Comparison of ENCODE assay signal across 25 cellular contexts in the genomic region with DNA sequence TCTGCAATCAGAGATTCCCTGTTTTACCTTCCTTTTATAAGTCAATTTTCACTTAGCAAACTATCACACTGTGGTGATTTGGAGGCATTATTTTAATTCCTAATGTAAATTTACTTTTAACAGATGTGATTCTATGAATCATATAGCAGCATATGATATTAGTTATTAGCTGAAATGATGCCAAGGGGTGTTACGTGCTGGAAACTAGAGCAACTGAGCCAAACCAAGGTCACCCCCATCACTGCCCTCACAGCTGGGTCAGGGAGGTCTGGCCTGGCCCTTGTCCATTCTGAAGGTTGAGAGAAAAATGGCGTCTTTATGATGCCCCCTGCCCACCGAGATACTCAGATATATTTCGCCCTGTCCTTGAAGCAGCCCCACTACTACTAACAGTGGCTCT.
DNase-seq lines count a peak whose midpoint lies in the region; ATAC-seq and TF ChIP-seq lines count a peak whose summit lies in the region.
"Had no signal": no experiment of that assay in that cellular context is flagged by ENCODE, and none has a peak within 500 bp of the region (broad histone marks: within the 10 kb centered on the region; RNA-seq: fewer than 3 reads in every experiment).

No MANE protein-coding gene starts in this region.

- no peak overlapping the region for H3K4me3 Mint-ChIP-seq in activated T-cell treated with anti-CD3 and anti-CD28 coated beads, Interleukin-2, amount 50 U/mL, for 72 hours
- H3K4me3 Mint-ChIP-seq: CD4-positive, CD25-positive, alpha-beta regulatory T cell had no signal

- H3K27ac ChIP-seq in right atrium auricular region: peak overlapping the region in 1 of 2 donors; percentile 57
- H3K27ac ChIP-seq: BLaER1, HL-60, SJSA1 had no signal

- H3K9me3 ChIP-seq in right atrium auricular region: no peaks in the 10 kb centered on the region
- H3K9me3 ChIP-seq in MG63: no peaks in the 10 kb centered on the region
- H3K9me3 ChIP-seq: BLaER1, SJSA1 had no signal

- peaks cover 0 to 13% of the 10 kb centered on the region in 2 donors for H3K4me1 ChIP-seq in right atrium auricular region
- H3K4me1 ChIP-seq: BLaER1, SJSA1 had no signal

- H3K4me1 Mint-ChIP-seq in activated T-cell treated with anti-CD3 and anti-CD28 coated beads, Interleukin-2, amount 50 U/mL, for 72 hours (ENCODE audit: low read depth): no peaks in the 10 kb centered on the region
- H3K4me1 Mint-ChIP-seq: CD4-positive, CD25-positive, alpha-beta regulatory T cell had no signal

- no peak overlapping the region for H3K27ac Mint-ChIP-seq in activated T-cell treated with anti-CD3 and anti-CD28 coated beads, Interleukin-2, amount 50 U/mL, for 72 hours
- H3K27ac Mint-ChIP-seq: CD4-positive, CD25-positive, alpha-beta regulatory T cell had no signal

- peaks cover 0 to 2% of the 10 kb centered on the region in 2 donors for H3K36me3 Mint-ChIP-seq in activated T-cell treated with anti-CD3 and anti-CD28 coated beads, Interleukin-2, amount 50 U/mL, for 72 hours (ENCODE audit: insufficient read depth in 2 of 2)
- H3K36me3 Mint-ChIP-seq: CD4-positive, CD25-positive, alpha-beta regulatory T cell had no signal

- no peak for TF ChIP-seq CTCF in right atrium auricular region (IDR thresholded peaks at IDR 0.05)
- TF ChIP-seq CTCF in fibroblast of mammary gland (conservative IDR thresholded peaks at IDR 0.05; ENCODE audit: control insufficient read depth, insufficient read depth, low read depth, low read length): no peak

- H3K9me3 Mint-ChIP-seq in activated T-cell treated with anti-CD3 and anti-CD28 coated beads, Interleukin-2, amount 50 U/mL, for 72 hours: peaks cover 0 to 5% of the 10 kb centered on the region in 2 donors

- intact Hi-C loops in Right ventricle myocardium inferior (cut with DNase I) (no loop called here), sciatic nerve (cut with DNase I) (no loop called here)

- H3K36me3 ChIP-seq in right atrium auricular region (no peaks in the 10 kb centered on the region), MG63 (no peaks in the 10 kb centered on the region)
- H3K36me3 ChIP-seq: BLaER1, SJSA1 had no signal

- H3K4me3 ChIP-seq in right atrium auricular region: no peak overlapping the region
- H3K4me3 ChIP-seq in MG63: no peak overlapping the region
- no peak overlapping the region for H3K4me3 ChIP-seq in fibroblast of mammary gland (ENCODE audit: control insufficient read depth, low read depth, low read length)
- H3K4me3 ChIP-seq: BLaER1, GM12878, SJSA1 had no signal

- DNase-seq in Right ventricle myocardium inferior (ENCODE audit: missing footprints) (no peak), right atrium auricular region (ENCODE audit: low spot score) (no peak), MG63 (peak; percentile 12), fibroblast of mammary gland (ENCODE audit: low read depth) (peak; percentile 86), sciatic nerve (ENCODE audit: low spot score) (no peak), NCI-H2171 treated with DMSO at 0.1 percent for 48 hours (lab: John Stamatoyannopoulos, UW) (no peak)
- DNase-seq in activated T-cell treated with anti-CD3 and anti-CD28 coated beads, Interleukin-2, amount 50 U/mL, for 72 hours: no peak
- DNase-seq: CD4-positive, CD25-positive, alpha-beta regulatory T cell; COR-L47; DMS79; EL; GDM1; NCI-H1092 treated with DMSO at 0.1 percent for 48 hours; NCI-H1436; NCI-H187; NCI-H2081 treated with DMSO at 0.1 percent for 48 hours; NCI-H2171; NCI-H345; NCI-H524; NCI-H774 had no signal

- H3K27me3 Mint-ChIP-seq in activated T-cell treated with anti-CD3 and anti-CD28 coated beads, Interleukin-2, amount 50 U/mL, for 72 hours (ENCODE audit: low read depth): no peaks in the 10 kb centered on the region
- H3K27me3 Mint-ChIP-seq: CD4-positive, CD25-positive, alpha-beta regulatory T cell had no signal

- H3K27me3 ChIP-seq in right atrium auricular region: no peaks in the 10 kb centered on the region
- no peaks in the 10 kb centered on the region for H3K27me3 ChIP-seq in MG63
- H3K27me3 ChIP-seq: BLaER1, SJSA1 had no signal

- ATAC-seq in Right ventricle myocardium inferior (peak; percentile 37), sciatic nerve (peak; percentile 36), esophagus mucosa (no peak)
- ATAC-seq in activated T-cell treated with anti-CD3 and anti-CD28 coated beads, Interleukin-2, amount 50 U/mL, for 72 hours (replicated peaks in 1 of 2): no peak
- ATAC-seq: GM12878 had no signal

Comparison
In these comparisons a context has a peak if more than half of its experiments do, and no peak if none do; other contexts are left out.
1. ATAC-seq: peak in Right ventricle myocardium inferior (single experiment) and sciatic nerve (single experiment); none in activated T-cell treated with anti-CD3 and anti-CD28 coated beads, Interleukin-2, amount 50 U/mL, for 72 hours (0 of 2) and esophagus mucosa (single experiment).
2. DNase-seq: peak in MG63 (single experiment) and fibroblast of mammary gland (single experiment); none in Right ventricle myocardium inferior (single experiment), right atrium auricular region (single experiment), sciatic nerve (single experiment), activated T-cell treated with anti-CD3 and anti-CD28 coated beads, Interleukin-2, amount 50 U/mL, for 72 hours (0 of 2) and NCI-H2171 treated with DMSO at 0.1 percent for 48 hours (single experiment).